1 cellular context compared by ENCODE assay signal in the genomic region with DNA sequence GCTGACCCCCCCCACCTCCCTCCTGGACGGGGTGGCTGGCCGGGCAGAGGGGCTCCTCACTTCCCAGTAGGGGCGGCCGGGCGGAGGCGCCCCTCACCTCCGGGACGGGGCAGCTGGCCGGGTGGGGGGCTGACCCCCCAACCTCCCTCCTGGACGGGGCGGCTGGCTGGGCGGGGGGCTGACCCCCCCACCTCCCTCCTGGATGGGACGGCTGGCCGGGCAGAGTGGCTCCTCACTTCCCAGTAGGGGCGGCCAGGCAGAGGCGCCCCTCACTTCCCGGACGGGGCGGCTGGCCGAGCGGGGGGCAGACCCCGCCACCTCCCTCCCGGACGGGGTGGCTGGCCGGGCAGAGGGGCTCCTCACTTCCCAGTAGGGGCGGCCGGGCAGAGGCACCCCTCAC.
DNase-seq lines count a peak whose midpoint lies in the region; FAIRE-seq and TF ChIP-seq lines count a peak whose summit lies in the region.
"Not testable (repeated sequence)": the region's sequence is repeated elsewhere in the genome, so short reads cannot be mapped to it uniquely, and the experiment has no call there.

No MANE protein-coding gene starts in this region.

- intact Hi-C loops in kidney (cut with DNase I) = not testable (repeated sequence)

- not testable (repeated sequence) for H3K9me3 ChIP-seq in kidney (ENCODE audit: control insufficient read depth in 1 of 2, low read length in 2 of 2)

- H3K4me1 ChIP-seq in kidney (ENCODE audit: control insufficient read depth in 1 of 2, insufficient read depth in 1 of 2, low read depth in 1 of 2, low read length in 2 of 2) = not testable (repeated sequence)

- not testable (repeated sequence) for H3K9ac ChIP-seq in kidney (ENCODE audit: low read length in 2 of 2)

- not testable (repeated sequence) for H3K4me3 ChIP-seq in kidney (ENCODE audit: low read length in 2 of 2)

- DNase-seq in kidney = peak; percentile 61

- H3K36me3 ChIP-seq in kidney (ENCODE audit: control insufficient read depth in 1 of 2, insufficient read depth in 2 of 2, low read length in 2 of 2) = not testable (repeated sequence)

- not testable (repeated sequence) for H3K27ac ChIP-seq in kidney (ENCODE audit: low read depth in 2 of 2, low read length in 2 of 2)

- not testable (repeated sequence) for FAIRE-seq in kidney (lab: Jason Lieb, UNC)

- not testable (repeated sequence) for TF ChIP-seq CTCF in kidney (IDR thresholded peaks at IDR 0.05; ENCODE audit: borderline replicate concordance, extremely low read depth, insufficient read depth)
